8 cellular contexts compared by ENCODE assay signal in the genomic region with DNA sequence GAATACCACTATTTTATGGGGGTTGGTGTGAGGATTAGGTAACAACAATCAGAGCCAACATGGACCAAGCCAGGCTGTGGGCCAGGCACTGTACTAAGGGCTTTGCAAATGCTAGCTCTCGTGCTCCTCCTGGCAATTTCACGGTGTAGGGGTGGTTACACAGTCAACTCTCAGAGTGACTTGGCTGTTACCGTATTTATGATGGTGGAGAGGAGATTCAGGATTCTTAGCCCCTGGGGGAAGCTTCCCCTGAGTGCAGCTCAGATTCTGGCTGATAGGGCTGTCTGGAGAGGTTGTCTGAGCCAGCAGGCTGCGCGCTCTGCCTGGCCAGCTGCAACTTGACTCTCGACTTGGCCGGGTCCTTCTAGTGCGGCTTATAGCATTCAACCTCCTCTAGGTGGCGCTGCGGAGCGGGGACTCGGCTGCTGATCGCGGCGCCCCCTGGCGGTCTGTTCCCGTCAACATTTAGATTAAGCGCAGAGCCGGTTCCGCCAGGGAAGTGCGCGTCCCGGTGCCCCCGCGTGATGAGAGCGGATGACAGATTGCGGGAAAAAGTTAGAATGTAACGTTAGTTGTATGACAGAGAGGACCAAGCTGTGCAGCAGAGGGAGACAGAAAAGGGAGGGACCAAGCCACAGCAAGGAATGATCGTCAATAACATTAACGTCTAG. TPM values are rescaled to one million over a fixed set of nuclear protein-coding genes. Genes with fewer than 3 reads are reported as not detected.
A peak's percentile ranks its signal among the peaks of the same experiment; 100 is the strongest.
DNase-seq lines count a peak whose midpoint lies in the region; ATAC-seq and TF ChIP-seq lines count a peak whose summit lies in the region.

No MANE protein-coding gene starts in this region.

- CTCF ChIA-PET in activated CD8-positive, alpha-beta T cell treated with anti-CD3 and anti-CD28 coated beads for 36 hours (lab: Charles Lee) = interaction anchor here (0.5 to 7.1 kb wide), 77 partner anchors 9 to 454 kb away, joined by 3 to 129 read pairs (median 4); a partner anchor contains a TSS

- peaks cover 3% of the 10 kb centered on the region for H3K36me3 Mint-ChIP-seq in activated CD8-positive, alpha-beta T cell treated with anti-CD3 and anti-CD28 coated beads for 36 hours (ENCODE audit: low read depth)
- H3K36me3 Mint-ChIP-seq in memory B cell = no peaks in the 10 kb centered on the region

- peak; percentile 100 for TF ChIP-seq CTCF in activated CD8-positive, alpha-beta T cell treated with anti-CD3 and anti-CD28 coated beads for 36 hours (IDR thresholded peaks at IDR 0.05)

- H3K4me1 Mint-ChIP-seq in activated CD8-positive, alpha-beta T cell treated with anti-CD3 and anti-CD28 coated beads for 36 hours (ENCODE audit: low read depth) = peaks cover 24% of the 10 kb centered on the region
- H3K4me1 Mint-ChIP-seq in memory B cell = peaks cover 29% of the 10 kb centered on the region

- no peak overlapping the region for H3K4me3 Mint-ChIP-seq in activated CD8-positive, alpha-beta T cell treated with anti-CD3 and anti-CD28 coated beads for 36 hours
- H3K4me3 Mint-ChIP-seq in memory B cell = peak overlapping the region; percentile 67

- POLR2A ChIA-PET in activated CD8-positive, alpha-beta T cell treated with anti-CD3 and anti-CD28 coated beads for 36 hours (lab: Charles Lee) = interaction anchor here (1.2 kb wide), 1 partner anchor 74 kb away, joined by 3 read pairs; no protein-coding TSS in a partner anchor

- peak; percentile 46 for ATAC-seq in activated CD8-positive, alpha-beta T cell treated with anti-CD3 and anti-CD28 coated beads for 36 hours
- ATAC-seq in memory B cell (ENCODE audit: low read depth) = peak; percentile 39
- no peak for ATAC-seq in GM19452 (IDR thresholded peaks at IDR 0.05; ENCODE audit: unreplicated experiment)

- DNase-seq in DMS79 treated with DMSO at 0.1 percent for 48 hours (lab: John Stamatoyannopoulos, UW) (peak; percentile 68), HS-5 (ENCODE audit: low read depth) (peak; percentile 31), NK-92 (lab: John Stamatoyannopoulos, UW; ENCODE audit: unreplicated experiment) (peak; percentile 49), ecto neural progenitor cell (ENCODE audit: low spot score) (peak; percentile 96), memory B cell (ENCODE audit: low spot score in 2 of 2) (peak; percentile 98 to 100)
- peak; percentile 95 for DNase-seq in activated CD8-positive, alpha-beta T cell treated with anti-CD3 and anti-CD28 coated beads for 36 hours
- peak; percentile 99 for DNase-seq in stimulated activated CD8-positive, alpha-beta memory T cell treated with anti-CD3 and anti-CD28 coated beads, Interleukin-15, amount 100 ng/mL, for 24 hours (ENCODE audit: low read depth)

- H3K9me3 Mint-ChIP-seq in activated CD8-positive, alpha-beta T cell treated with anti-CD3 and anti-CD28 coated beads for 36 hours = no peaks in the 10 kb centered on the region
- no peaks in the 10 kb centered on the region for H3K9me3 Mint-ChIP-seq in memory B cell

- H3K27ac Mint-ChIP-seq in activated CD8-positive, alpha-beta T cell treated with anti-CD3 and anti-CD28 coated beads for 36 hours = peak overlapping the region; percentile 3
- H3K27ac Mint-ChIP-seq in memory B cell = no peak overlapping the region

- peaks cover 5% of the 10 kb centered on the region for H3K27me3 Mint-ChIP-seq in activated CD8-positive, alpha-beta T cell treated with anti-CD3 and anti-CD28 coated beads for 36 hours
- no peaks in the 10 kb centered on the region for H3K27me3 Mint-ChIP-seq in memory B cell

- intact Hi-C loops in activated CD8-positive, alpha-beta T cell treated with anti-CD3 and anti-CD28 coated beads for 36 hours (cut with micrococcal nuclease) = loop anchor here (2.0 to 5.0 kb wide), 2 partner anchors 73 to 121 kb away; no protein-coding TSS in a partner anchor

RNA-seq across cellular contexts. Expression of a gene that starts 4.5 kb away (rescaled TPM):
- 1 to 10 TPM; 2.5 to 2.9 TPM for total RNA-seq in activated CD8-positive, alpha-beta T cell treated with anti-CD3 and anti-CD28 coated beads for 36 hours

RNA-seq across cellular contexts. Expression of a gene that starts 39.4 kb away (rescaled TPM):
- not detected for total RNA-seq in activated CD8-positive, alpha-beta T cell treated with anti-CD3 and anti-CD28 coated beads for 36 hours

RNA-seq across cellular contexts. Expression of a gene that starts 57.2 kb away (rescaled TPM):
- under 1 TPM; 0.16 to 0.29 TPM for total RNA-seq in activated CD8-positive, alpha-beta T cell treated with anti-CD3 and anti-CD28 coated beads for 36 hours

Comparison
In these comparisons a context has a peak if more than half of its experiments do, and no peak if none do; other contexts are left out.
1. DNase-seq: peak in every context shown above with its lines; median percentile 99 in memory B cell; 99 in stimulated activated CD8-positive, alpha-beta memory T cell treated with anti-CD3 and anti-CD28 coated beads, Interleukin-15, amount 100 ng/mL, for 24 hours; 96 in ecto neural progenitor cell; 95 in activated CD8-positive, alpha-beta T cell treated with anti-CD3 and anti-CD28 coated beads for 36 hours; 68 in DMS79 treated with DMSO at 0.1 percent for 48 hours; 49 in NK-92; 31 in HS-5.